In the genomic region with DNA sequence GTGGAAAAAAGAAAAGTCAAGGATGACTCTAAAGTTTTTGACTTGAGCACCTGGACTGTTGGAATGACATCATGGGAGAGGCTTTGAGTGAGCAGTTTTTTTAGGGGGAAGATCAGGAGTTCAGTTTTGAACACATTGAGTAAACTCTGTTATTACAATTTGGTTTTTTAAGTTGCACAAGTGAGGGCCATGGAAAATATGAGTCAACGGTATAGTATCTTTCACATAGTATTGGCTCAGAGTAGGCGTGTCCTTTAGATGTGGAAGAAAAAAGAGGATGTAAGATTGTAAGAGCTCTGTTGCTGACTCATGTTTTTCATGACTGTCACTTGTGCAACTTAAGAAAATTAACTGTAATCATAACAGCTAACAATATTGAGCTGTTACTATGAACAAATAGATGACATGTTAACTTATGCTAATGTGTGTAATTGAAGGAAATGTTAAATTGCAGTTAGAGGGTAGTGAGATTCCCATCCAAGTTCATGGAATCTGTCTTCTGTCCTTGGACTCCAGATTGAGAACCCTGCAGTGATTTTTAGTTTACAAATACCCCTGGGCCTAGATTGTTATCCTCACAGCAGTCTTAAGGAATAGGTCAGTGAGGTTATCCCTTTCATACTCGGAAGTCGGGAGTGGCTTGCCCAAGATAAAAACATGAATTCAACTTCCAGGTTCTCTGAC, we compare ENCODE assay signal across 1 cellular context.
TF ChIP-seq lines count a peak whose summit lies in the region.

No MANE protein-coding gene starts in this region.

TF ChIP-seq in SK-N-SH, 30 proteins besides CTCF, POLR2A, EP300 and RAD21 (continued from another document):
- TF ChIP-seq, protein P1, sequence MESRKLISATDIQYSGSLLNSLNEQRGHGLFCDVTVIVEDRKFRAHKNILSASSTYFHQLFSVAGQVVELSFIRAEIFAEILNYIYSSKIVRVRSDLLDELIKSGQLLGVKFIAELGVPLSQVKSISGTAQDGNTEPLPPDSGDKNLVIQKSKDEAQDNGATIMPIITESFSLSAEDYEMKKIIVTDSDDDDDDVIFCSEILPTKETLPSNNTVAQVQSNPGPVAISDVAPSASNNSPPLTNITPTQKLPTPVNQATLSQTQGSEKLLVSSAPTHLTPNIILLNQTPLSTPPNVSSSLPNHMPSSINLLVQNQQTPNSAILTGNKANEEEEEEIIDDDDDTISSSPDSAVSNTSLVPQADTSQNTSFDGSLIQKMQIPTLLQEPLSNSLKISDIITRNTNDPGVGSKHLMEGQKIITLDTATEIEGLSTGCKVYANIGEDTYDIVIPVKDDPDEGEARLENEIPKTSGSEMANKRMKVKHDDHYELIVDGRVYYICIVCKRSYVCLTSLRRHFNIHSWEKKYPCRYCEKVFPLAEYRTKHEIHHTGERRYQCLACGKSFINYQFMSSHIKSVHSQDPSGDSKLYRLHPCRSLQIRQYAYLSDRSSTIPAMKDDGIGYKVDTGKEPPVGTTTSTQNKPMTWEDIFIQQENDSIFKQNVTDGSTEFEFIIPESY (IDR thresholded peaks at IDR 0.05; ENCODE audit: borderline replicate concordance, low read depth), result no peak
- TF ChIP-seq, protein P2, sequence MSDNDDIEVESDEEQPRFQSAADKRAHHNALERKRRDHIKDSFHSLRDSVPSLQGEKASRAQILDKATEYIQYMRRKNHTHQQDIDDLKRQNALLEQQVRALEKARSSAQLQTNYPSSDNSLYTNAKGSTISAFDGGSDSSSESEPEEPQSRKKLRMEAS (IDR thresholded peaks at IDR 0.05; ENCODE audit: low read depth), result no peak
